ENCODE assay signal across 1 cellular context in genomic region chr17:75012320-75013076, GRCh38.
A peak's percentile ranks its signal among the peaks of the same experiment; 100 is the strongest.
TF ChIP-seq lines count a peak whose summit lies in the region.

MRPL58 (plus strand) TSS chr17:75012670; CDS start chr17:75012687, 17 bp downstream.

TF ChIP-seq in SK-N-SH, 30 proteins besides CTCF, POLR2A, EP300 and RAD21 (continued from another document):
- TF ChIP-seq USF2 (IDR thresholded peaks at IDR 0.05; ENCODE audit: borderline replicate concordance, low read depth, low read length) (no peak), NFIC (IDR thresholded peaks at IDR 0.05; ENCODE audit: borderline replicate concordance) (no peak), RCOR1 (IDR thresholded peaks at IDR 0.05; ENCODE audit: low read length) (no peak), TEAD4 (IDR thresholded peaks at IDR 0.05; ENCODE audit: borderline replicate concordance, insufficient read depth) (no peak), REST (IDR thresholded peaks at IDR 0.05; ENCODE audit: low read depth, low read length) (peak; percentile 72), GATA2 (CRISPR knock-in tag; IDR thresholded peaks at IDR 0.05) (peak; percentile 21; the same call in 1 of the 2 replicates), USF1 (IDR thresholded peaks at IDR 0.05; ENCODE audit: borderline replicate concordance, low read depth) (peak; percentile 65), SMC3 (IDR thresholded peaks at IDR 0.05; ENCODE audit: low read depth, low read length) (peak; percentile 37), POLR2AphosphoS5 (IDR thresholded peaks at IDR 0.05; ENCODE audit: low read depth, low read length) (peak; percentile 93), ZBTB33 (IDR thresholded peaks at IDR 0.05; ENCODE audit: borderline replicate concordance, low read depth) (0 out of 2 replicates have a peak, but pooled peaks have one; percentile 61), TCF12 (IDR thresholded peaks at IDR 0.05) (no peak), GABPA (IDR thresholded peaks at IDR 0.05; ENCODE audit: low read depth) (peak; percentile 94), JUND (IDR thresholded peaks at IDR 0.05) (no peak), FOXJ3 (CRISPR knock-in tag; IDR thresholded peaks at IDR 0.05) (peak; percentile 74; the same call in 1 of the 2 replicates), MAX (IDR thresholded peaks at IDR 0.05; ENCODE audit: low read depth) (peak; percentile 81; the same call in 1 of the 2 replicates)
